Comparison of ENCODE assay signal across 18 cellular contexts in genomic region chr2:46956981-46957531, GRCh38.
"Had no signal": no experiment of that assay in that cellular context is flagged by ENCODE, and none has a peak within 500 bp of the region (broad histone marks: within the 10 kb centered on the region; RNA-seq: fewer than 3 reads in every experiment).

No MANE protein-coding gene starts in this region.

- H3K27me3 Mint-ChIP-seq: activated naive CD8-positive, alpha-beta T cell treated with anti-CD3 and anti-CD28 coated beads, Interleukin-2, amount 10 ng/mL, durations not matched to agents 7 days and 5 days; naive B cell had no signal

- H3K4me3 Mint-ChIP-seq: activated naive CD8-positive, alpha-beta T cell treated with anti-CD3 and anti-CD28 coated beads, Interleukin-2, amount 10 ng/mL, durations not matched to agents 7 days and 5 days; naive B cell had no signal

- H3K9me3 Mint-ChIP-seq: activated naive CD8-positive, alpha-beta T cell treated with anti-CD3 and anti-CD28 coated beads, Interleukin-2, amount 10 ng/mL, durations not matched to agents 7 days and 5 days; naive B cell had no signal

- H3K9me3 ChIP-seq: heart right ventricle, neutrophil, testis had no signal

- H3K4me1 Mint-ChIP-seq: activated naive CD8-positive, alpha-beta T cell treated with anti-CD3 and anti-CD28 coated beads, Interleukin-2, amount 10 ng/mL, durations not matched to agents 7 days and 5 days had no signal

- DNase-seq: activated CD4-positive, alpha-beta T cell treated with anti-CD3 and anti-CD28 coated beads, Interleukin-2, amount 50 U/mL, for 4 hours; activated CD4-positive, CD25-positive, alpha-beta regulatory T cell treated with anti-CD3 and anti-CD28 coated beads, Interleukin-2, amount 50 U/mL, for 72 hours; activated naive CD8-positive, alpha-beta T cell treated with anti-CD3 and anti-CD28 coated beads, Interleukin-2, amount 10 ng/mL, durations not matched to agents 7 days and 5 days; caudate nucleus; effector CD4-positive, alpha-beta T cell; foreskin melanocyte; islet precursor cell; midbrain; naive B cell; stimulated activated CD4-positive, alpha-beta T cell treated with anti-CD3 and anti-CD28 coated beads, Interleukin-2, amount 100 ng/mL, for 24 hours; stimulated activated naive CD8-positive, alpha-beta T cell treated with anti-CD3 and anti-CD28 coated beads, Interleukin-15, Interleukin-2, amounts not matched to agents 100 U/mL and 50 U/mL, for 24 hours; T-helper 9 cell; testis had no signal

- H3K27me3 ChIP-seq: heart right ventricle, neutrophil, testis had no signal

- ATAC-seq: sciatic nerve; stimulated activated naive CD8-positive, alpha-beta T cell treated with anti-CD3 and anti-CD28 coated beads, Interleukin-15, Interleukin-2, amounts not matched to agents 100 U/mL and 50 U/mL, for 24 hours had no signal

- H3K27ac ChIP-seq: neutrophil had no signal

- H3K4me3 ChIP-seq: coronary artery, heart right ventricle, lung, testis had no signal
